ENCODE assay signal across 2 cellular contexts in the genomic region with DNA sequence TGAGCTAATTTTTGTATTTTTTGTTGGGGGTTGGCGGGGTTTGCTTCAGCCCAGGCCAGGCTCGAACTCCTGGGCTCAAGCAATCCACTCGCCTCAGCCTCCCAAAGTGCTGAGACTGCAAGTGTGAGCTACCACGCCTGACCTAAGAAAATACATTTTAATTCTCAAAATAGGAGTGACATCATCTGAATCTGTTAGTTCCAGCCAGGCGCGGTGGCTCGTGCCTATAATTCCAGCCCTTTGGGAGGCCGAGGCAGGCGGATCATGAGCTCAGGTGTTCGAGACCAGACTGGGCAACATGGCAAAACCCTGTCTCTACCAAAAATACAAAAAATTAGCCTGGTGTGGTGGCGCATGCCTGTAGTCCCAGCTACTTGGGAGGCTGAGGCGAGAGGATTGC.
TF ChIP-seq lines count a peak whose summit lies in the region.
"Not testable (repeated sequence)": the region's sequence is repeated elsewhere in the genome, so short reads cannot be mapped to it uniquely, and the experiment has no call there.

No MANE protein-coding gene starts in this region.

TF ChIP-seq in K562, 482 proteins besides CTCF, POLR2A, EP300 and RAD21:
- peak; percentile 32; the same call in 1 of the 2 replicates for TF ChIP-seq ZNF316 (IDR thresholded peaks at IDR 0.05)

TF ChIP-seq in HepG2, 621 proteins besides CTCF, POLR2A, EP300 and RAD21:
- TF ChIP-seq ATF7 (IDR thresholded peaks at IDR 0.05), result 0 out of 2 replicates have a peak, but pooled peaks have one; percentile 26
- not testable (repeated sequence) for TF ChIP-seq ATF7 (CRISPR knock-in tag; IDR thresholded peaks at IDR 0.05)
